Comparison of ENCODE assay signal across 28 cellular contexts in genomic region chr12:12733118-12733517, GRCh38. TPM values are rescaled to one million over a fixed set of nuclear protein-coding genes. Genes with fewer than 3 reads are reported as not detected.
DNase-seq lines count a peak whose midpoint lies in the region; ATAC-seq and TF ChIP-seq lines count a peak whose summit lies in the region.
"Had no signal": no experiment of that assay in that cellular context is flagged by ENCODE, and none has a peak within 500 bp of the region (broad histone marks: within the 10 kb centered on the region; RNA-seq: fewer than 3 reads in every experiment).

No MANE protein-coding gene starts in this region.

- no peak for ATAC-seq in HG03520 (IDR thresholded peaks at IDR 0.05; ENCODE audit: unreplicated experiment)
- ATAC-seq: activated naive CD8-positive, alpha-beta T cell treated with anti-CD3 and anti-CD28 coated beads, Interleukin-2, amount 50 U/mL, for 24 hours; K562; right lobe of liver had no signal

- H3K36me3 Mint-ChIP-seq in T-helper 2 cell treated with Interferon-gamma antibody and Interleukin-4, amounts not matched to agents 5 μg/mL and 100 μg/mL, for 36 hours (ENCODE audit: low read depth): peaks cover 42% of the 10 kb centered on the region
- H3K36me3 Mint-ChIP-seq in activated T-helper 1 cell treated with anti-CD3 and anti-CD28 coated beads, Interleukin-12 subunit alpha, Interleukin-12 subunit beta, Interleukin-2, Interleukin-4 antibody, amounts not matched to agents 30 ng/mL and 10 ng/mL and 1 ng/mL, durations not matched to agents 14 hours and 24 hours and 36 hours (ENCODE audit: low read depth): peaks cover 23% of the 10 kb centered on the region
- peaks cover under 1% of the 10 kb centered on the region for H3K36me3 Mint-ChIP-seq in osteocyte (ENCODE audit: unreplicated experiment)

- peaks cover 28% of the 10 kb centered on the region for H3K4me1 ChIP-seq in HEK293 (ENCODE audit: control insufficient read depth, insufficient read depth, low read length)
- H3K4me1 ChIP-seq: right lobe of liver had no signal

- no peak overlapping the region for H3K27ac ChIP-seq in HEK293 (ENCODE audit: extremely low read depth, low read depth, low read length)
- H3K27ac ChIP-seq: neural progenitor cell, right lobe of liver had no signal

- DNase-seq in T-helper 2 cell treated with Interferon-gamma antibody and Interleukin-4, amounts not matched to agents 5 μg/mL and 100 μg/mL, for 36 hours (ENCODE audit: low spot score): no peak
- no peak for DNase-seq in T-helper 2 cell
- no peak for DNase-seq in activated T-helper 1 cell treated with anti-CD3 and anti-CD28 coated beads, Interleukin-12 subunit alpha, Interleukin-12 subunit beta, Interleukin-2, Interleukin-4 antibody, amounts not matched to agents 30 ng/mL and 10 ng/mL and 1 ng/mL, durations not matched to agents 14 hours and 24 hours and 36 hours (ENCODE audit: low spot score)
- DNase-seq in osteocyte (ENCODE audit: extremely low spot score, unreplicated experiment): no peak
- DNase-seq in SIG-M5 treated with dmso at 0.1 percent for 504 hours (lab: John Stamatoyannopoulos, UW; ENCODE audit: unreplicated experiment): no peak
- no peak for DNase-seq in GM10266 (ENCODE audit: extremely low spot score)
- DNase-seq: 8988T; activated CD8-positive, alpha-beta memory T cell treated with anti-CD3 and anti-CD28 coated beads, Interleukin-2, amount 50 U/mL, for 4 hours; activated naive CD8-positive, alpha-beta T cell treated with anti-CD3 and anti-CD28 coated beads, Interleukin-2, amount 50 U/mL, for 24 hours; caudate nucleus; COR-L47; dermis blood vessel endothelial cell; hypothalamus; NCI-H1105 treated with DMSO at 0.1 percent for 48 hours; NCI-H2029 treated with DMSO at 0.1 percent for 48 hours; NCI-H2227 treated with DMSO at 0.1 percent for 48 hours; NCI-H526 treated with DMSO at 0.1 percent for 48 hours; right lobe of liver; SJCRH30; stimulated activated CD4-positive, alpha-beta T cell treated with anti-CD3 and anti-CD28 coated beads, Interleukin-2, amount 100 ng/mL, for 48 hours had no signal

- H3K27me3 Mint-ChIP-seq in T-helper 2 cell treated with Interferon-gamma antibody and Interleukin-4, amounts not matched to agents 5 μg/mL and 100 μg/mL, for 36 hours (ENCODE audit: low read depth): no peaks in the 10 kb centered on the region
- H3K27me3 Mint-ChIP-seq in activated T-helper 1 cell treated with anti-CD3 and anti-CD28 coated beads, Interleukin-12 subunit alpha, Interleukin-12 subunit beta, Interleukin-2, Interleukin-4 antibody, amounts not matched to agents 30 ng/mL and 10 ng/mL and 1 ng/mL, durations not matched to agents 14 hours and 24 hours and 36 hours (ENCODE audit: insufficient read depth): no peaks in the 10 kb centered on the region
- no peaks in the 10 kb centered on the region for H3K27me3 Mint-ChIP-seq in osteocyte (ENCODE audit: unreplicated experiment)
- H3K27me3 Mint-ChIP-seq: activated naive CD8-positive, alpha-beta T cell treated with anti-CD3 and anti-CD28 coated beads, Interleukin-2, amount 50 U/mL, for 24 hours; memory B cell; progenitor cell of endocrine pancreas had no signal

- H3K4me1 Mint-ChIP-seq in T-helper 2 cell treated with Interferon-gamma antibody and Interleukin-4, amounts not matched to agents 5 μg/mL and 100 μg/mL, for 36 hours (ENCODE audit: low read depth): peaks cover 62% of the 10 kb centered on the region
- H3K4me1 Mint-ChIP-seq in activated T-helper 1 cell treated with anti-CD3 and anti-CD28 coated beads, Interleukin-12 subunit alpha, Interleukin-12 subunit beta, Interleukin-2, Interleukin-4 antibody, amounts not matched to agents 30 ng/mL and 10 ng/mL and 1 ng/mL, durations not matched to agents 14 hours and 24 hours and 36 hours (ENCODE audit: low read depth): peaks cover 73% of the 10 kb centered on the region
- H3K4me1 Mint-ChIP-seq in osteocyte (ENCODE audit: unreplicated experiment): peaks cover 53% of the 10 kb centered on the region

- H3K9me3 ChIP-seq in HEK293 (ENCODE audit: control insufficient read depth, insufficient read depth, low read depth, low read length): no peaks in the 10 kb centered on the region
- H3K9me3 ChIP-seq: HAP-1, right lobe of liver, SJCRH30 had no signal

- POLR2A ChIA-PET in HEK293 (lab: Yijun Ruan, JAX): interaction anchor here (0.7 kb wide), 1 partner anchor 210 kb away, joined by 4 read pairs; no protein-coding TSS in a partner anchor

- CTCF ChIA-PET in HEK293 (lab: Yijun Ruan, JAX): interaction anchor here (0.6 kb wide), 2 partner anchors 369 to 471 kb away, joined by 3 to 5 read pairs; no protein-coding TSS in a partner anchor

- TF ChIP-seq CTCF in HEK293 (tag by site-specific recombination; IDR thresholded peaks at IDR 0.05) (no peak), osteocyte (IDR thresholded peaks at IDR 0.05) (no peak), GM10266 (IDR thresholded peaks at IDR 0.05; ENCODE audit: control insufficient read depth, insufficient read depth, low read depth, missing control alignments) (no peak)

- H3K4me3 ChIP-seq in HEK293 (ENCODE audit: low read depth, low read length): no peak overlapping the region
- H3K4me3 ChIP-seq: HAP-1, K562, neural progenitor cell, right lobe of liver, SJCRH30 had no signal

- no peak overlapping the region for H3K4me3 Mint-ChIP-seq in T-helper 2 cell treated with Interferon-gamma antibody and Interleukin-4, amounts not matched to agents 5 μg/mL and 100 μg/mL, for 36 hours
- no peak overlapping the region for H3K4me3 Mint-ChIP-seq in activated T-helper 1 cell treated with anti-CD3 and anti-CD28 coated beads, Interleukin-12 subunit alpha, Interleukin-12 subunit beta, Interleukin-2, Interleukin-4 antibody, amounts not matched to agents 30 ng/mL and 10 ng/mL and 1 ng/mL, durations not matched to agents 14 hours and 24 hours and 36 hours
- no peak overlapping the region for H3K4me3 Mint-ChIP-seq in osteocyte (ENCODE audit: unreplicated experiment)
- H3K4me3 Mint-ChIP-seq: activated naive CD8-positive, alpha-beta T cell treated with anti-CD3 and anti-CD28 coated beads, Interleukin-2, amount 50 U/mL, for 24 hours; memory B cell; neural progenitor cell had no signal

- no peaks in the 10 kb centered on the region for H3K9me3 Mint-ChIP-seq in T-helper 2 cell treated with Interferon-gamma antibody and Interleukin-4, amounts not matched to agents 5 μg/mL and 100 μg/mL, for 36 hours
- no peaks in the 10 kb centered on the region for H3K9me3 Mint-ChIP-seq in activated T-helper 1 cell treated with anti-CD3 and anti-CD28 coated beads, Interleukin-12 subunit alpha, Interleukin-12 subunit beta, Interleukin-2, Interleukin-4 antibody, amounts not matched to agents 30 ng/mL and 10 ng/mL and 1 ng/mL, durations not matched to agents 14 hours and 24 hours and 36 hours
- no peaks in the 10 kb centered on the region for H3K9me3 Mint-ChIP-seq in osteocyte (ENCODE audit: unreplicated experiment)
- H3K9me3 Mint-ChIP-seq: activated naive CD8-positive, alpha-beta T cell treated with anti-CD3 and anti-CD28 coated beads, Interleukin-2, amount 50 U/mL, for 24 hours; memory B cell; neural progenitor cell had no signal

- H3K36me3 ChIP-seq in HEK293 (ENCODE audit: control insufficient read depth in 2 of 2, insufficient read depth in 1 of 2, low read length in 2 of 2): no peaks in the 10 kb centered on the region; a peak in 1 of 3 replicates
- H3K36me3 ChIP-seq: HAP-1, neural progenitor cell, right lobe of liver, SJCRH30 had no signal

- H3K27ac Mint-ChIP-seq in T-helper 2 cell treated with Interferon-gamma antibody and Interleukin-4, amounts not matched to agents 5 μg/mL and 100 μg/mL, for 36 hours: peak overlapping the region; percentile 34
- peak overlapping the region; percentile 81 for H3K27ac Mint-ChIP-seq in activated T-helper 1 cell treated with anti-CD3 and anti-CD28 coated beads, Interleukin-12 subunit alpha, Interleukin-12 subunit beta, Interleukin-2, Interleukin-4 antibody, amounts not matched to agents 30 ng/mL and 10 ng/mL and 1 ng/mL, durations not matched to agents 14 hours and 24 hours and 36 hours
- peak overlapping the region; percentile 92 for H3K27ac Mint-ChIP-seq in osteocyte (ENCODE audit: unreplicated experiment)
- H3K27ac Mint-ChIP-seq: activated naive CD8-positive, alpha-beta T cell treated with anti-CD3 and anti-CD28 coated beads, Interleukin-2, amount 50 U/mL, for 24 hours; memory B cell; neural progenitor cell; progenitor cell of endocrine pancreas had no signal

- intact Hi-C loops in activated T-helper 1 cell treated with anti-CD3 and anti-CD28 coated beads, Interleukin-12 subunit alpha, Interleukin-12 subunit beta, Interleukin-2, Interleukin-4 antibody, amounts not matched to agents 30 ng/mL and 10 ng/mL and 1 ng/mL, durations not matched to agents 14 hours and 24 hours and 36 hours (cut with micrococcal nuclease): no loop called here

TF ChIP-seq in HEK293, 187 proteins besides CTCF, POLR2A, EP300 and RAD21 (continues in another document):
- peak; percentile 90 for TF ChIP-seq ZNF600 (tag by site-specific recombination; IDR thresholded peaks at IDR 0.05)

RNA-seq across cellular contexts. Expression of gene CDKN1B, which starts 15.9 kb away (rescaled TPM):
- 54.8 and 61.9 TPM in 2 replicates for total RNA-seq in activated T-helper 1 cell treated with anti-CD3 and anti-CD28 coated beads, Interleukin-12 subunit alpha, Interleukin-12 subunit beta, Interleukin-2, Interleukin-4 antibody, amounts not matched to agents 30 ng/mL and 10 ng/mL and 1 ng/mL, durations not matched to agents 14 hours and 24 hours and 36 hours
- 76.4 and 78.9 TPM in 2 replicates for total RNA-seq in osteocyte

RNA-seq across cellular contexts. Expression of gene GPR19, which starts 37.1 kb away (rescaled TPM):
- total RNA-seq in activated T-helper 1 cell treated with anti-CD3 and anti-CD28 coated beads, Interleukin-12 subunit alpha, Interleukin-12 subunit beta, Interleukin-2, Interleukin-4 antibody, amounts not matched to agents 30 ng/mL and 10 ng/mL and 1 ng/mL, durations not matched to agents 14 hours and 24 hours and 36 hours: 7.9 and 8.9 TPM in 2 replicates
- total RNA-seq in osteocyte: 0.84 TPM in 1 of 2 replicates, not detected in the other
- total RNA-seq: ureter had no signal

RNA-seq across cellular contexts. Expression of gene APOLD1, which starts 52.3 kb away (rescaled TPM):
- total RNA-seq in activated T-helper 1 cell treated with anti-CD3 and anti-CD28 coated beads, Interleukin-12 subunit alpha, Interleukin-12 subunit beta, Interleukin-2, Interleukin-4 antibody, amounts not matched to agents 30 ng/mL and 10 ng/mL and 1 ng/mL, durations not matched to agents 14 hours and 24 hours and 36 hours: 4.0 and 4.8 TPM in 2 replicates
- total RNA-seq in osteocyte: 10.5 and 11.1 TPM in 2 replicates

Comparison
In these comparisons a context has a peak if more than half of its experiments do, and no peak if none do; other contexts are left out.
1. H3K27ac Mint-ChIP-seq: peak in every context shown above with its lines; median percentile 92 in osteocyte; 81 in activated T-helper 1 cell treated with anti-CD3 and anti-CD28 coated beads, Interleukin-12 subunit alpha, Interleukin-12 subunit beta, Interleukin-2, Interleukin-4 antibody, amounts not matched to agents 30 ng/mL and 10 ng/mL and 1 ng/mL, durations not matched to agents 14 hours and 24 hours and 36 hours; 34 in T-helper 2 cell treated with Interferon-gamma antibody and Interleukin-4, amounts not matched to agents 5 μg/mL and 100 μg/mL, for 36 hours.